19 cellular contexts compared by ENCODE assay signal in the genomic region with DNA sequence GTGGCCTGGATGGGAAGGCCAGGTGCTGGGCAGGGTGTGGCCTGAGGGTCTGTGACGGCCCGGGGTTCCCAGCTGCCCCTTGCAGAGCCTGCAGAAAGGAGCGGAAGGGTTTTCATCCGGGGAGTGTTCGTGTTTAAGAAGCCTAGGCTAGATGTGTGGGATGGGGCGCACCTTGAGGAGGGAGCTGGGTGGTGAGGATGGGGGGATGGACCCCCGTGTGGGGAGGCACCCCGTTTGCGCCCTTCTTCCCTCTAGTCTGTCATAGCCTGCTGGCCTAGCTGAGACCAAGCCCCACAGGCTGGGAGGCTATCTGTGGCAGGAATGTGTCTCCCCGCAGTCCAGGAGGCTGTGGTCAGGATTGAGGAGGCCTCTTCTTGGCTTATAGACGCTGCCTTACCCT. TPM values are rescaled to one million over a fixed set of nuclear protein-coding genes. Genes with fewer than 3 reads are reported as not detected.
DNase-seq lines count a peak whose midpoint lies in the region; ATAC-seq and TF ChIP-seq lines count a peak whose summit lies in the region.
"Had no signal": no experiment of that assay in that cellular context is flagged by ENCODE, and none has a peak within 500 bp of the region (broad histone marks: within the 10 kb centered on the region; RNA-seq: fewer than 3 reads in every experiment).

No MANE protein-coding gene starts in this region.

- no peaks in the 10 kb centered on the region for H3K27me3 Mint-ChIP-seq in activated T-cell treated with anti-CD3 and anti-CD28 coated beads, Interleukin-2, amount 50 U/mL, for 24 hours
- no peaks in the 10 kb centered on the region for H3K27me3 Mint-ChIP-seq in neural crest cell (ENCODE audit: low read depth)
- no peaks in the 10 kb centered on the region for H3K27me3 Mint-ChIP-seq in activated CD4-positive, alpha-beta memory T cell treated with anti-CD3 and anti-CD28 coated beads, Interleukin-2, amount 10 ng/mL, durations not matched to agents 7 days and 5 days
- H3K27me3 Mint-ChIP-seq: B cell; CD4-positive, CD25-positive, alpha-beta regulatory T cell had no signal

- TF ChIP-seq POLR2A in suprapubic skin (IDR thresholded peaks at IDR 0.05) = no peak

- H3K9me3 Mint-ChIP-seq in activated T-cell treated with anti-CD3 and anti-CD28 coated beads, Interleukin-2, amount 50 U/mL, for 24 hours = no peaks in the 10 kb centered on the region
- H3K9me3 Mint-ChIP-seq in neural crest cell = no peaks in the 10 kb centered on the region
- H3K9me3 Mint-ChIP-seq in activated CD4-positive, alpha-beta memory T cell treated with anti-CD3 and anti-CD28 coated beads, Interleukin-2, amount 10 ng/mL, durations not matched to agents 7 days and 5 days = no peaks in the 10 kb centered on the region
- H3K9me3 Mint-ChIP-seq: CD4-positive, CD25-positive, alpha-beta regulatory T cell; CD8-positive, alpha-beta T cell had no signal

- no peaks in the 10 kb centered on the region for H3K9me3 ChIP-seq in suprapubic skin
- H3K9me3 ChIP-seq: BLaER1, Caco-2 had no signal

- CTCF ChIA-PET in RWPE1 (lab: Yijun Ruan, JAX) = no interaction called here
- CTCF ChIA-PET in activated CD4-positive, alpha-beta memory T cell treated with anti-CD3 and anti-CD28 coated beads, Interleukin-2, amount 10 ng/mL, durations not matched to agents 7 days and 5 days (lab: Charles Lee) = no interaction called here

- intact Hi-C loops in sciatic nerve (cut with DNase I) = loop anchor here (10.0 kb wide), 1 partner anchor 88 kb away; the partner anchor contains the start of gene BRD3

- no peaks in the 10 kb centered on the region for H3K27me3 ChIP-seq in suprapubic skin
- H3K27me3 ChIP-seq: BLaER1 had no signal

- TF ChIP-seq CTCF in RWPE1 (conservative IDR thresholded peaks at IDR 0.05; ENCODE audit: low read depth) (no peak), neural crest cell (conservative IDR thresholded peaks at IDR 0.05) (no peak), suprapubic skin (IDR thresholded peaks at IDR 0.05) (no peak)

- no peaks in the 10 kb centered on the region for H3K4me1 Mint-ChIP-seq in activated T-cell treated with anti-CD3 and anti-CD28 coated beads, Interleukin-2, amount 50 U/mL, for 24 hours (ENCODE audit: low read depth)
- H3K4me1 Mint-ChIP-seq in neural crest cell = no peaks in the 10 kb centered on the region
- H3K4me1 Mint-ChIP-seq in activated CD4-positive, alpha-beta memory T cell treated with anti-CD3 and anti-CD28 coated beads, Interleukin-2, amount 10 ng/mL, durations not matched to agents 7 days and 5 days = peaks cover 1% of the 10 kb centered on the region
- H3K4me1 Mint-ChIP-seq: B cell had no signal

- H3K4me1 ChIP-seq in suprapubic skin = no peaks in the 10 kb centered on the region
- H3K4me1 ChIP-seq: Caco-2 had no signal

- H3K4me3 ChIP-seq in suprapubic skin = no peak overlapping the region
- H3K4me3 ChIP-seq: BLaER1 had no signal

- H3K4me3 Mint-ChIP-seq in activated T-cell treated with anti-CD3 and anti-CD28 coated beads, Interleukin-2, amount 50 U/mL, for 24 hours = no peak overlapping the region
- H3K4me3 Mint-ChIP-seq in neural crest cell = no peak overlapping the region
- H3K4me3 Mint-ChIP-seq in activated CD4-positive, alpha-beta memory T cell treated with anti-CD3 and anti-CD28 coated beads, Interleukin-2, amount 10 ng/mL, durations not matched to agents 7 days and 5 days = no peak overlapping the region
- H3K4me3 Mint-ChIP-seq: B cell; CD4-positive, CD25-positive, alpha-beta regulatory T cell; CD8-positive, alpha-beta T cell had no signal

- WGBS in suprapubic skin = 95% methylated on average over 9 of the region's 11 CpGs

- H3K36me3 Mint-ChIP-seq in activated T-cell treated with anti-CD3 and anti-CD28 coated beads, Interleukin-2, amount 50 U/mL, for 24 hours (ENCODE audit: low read depth) = peaks cover 98% of the 10 kb centered on the region
- H3K36me3 Mint-ChIP-seq in neural crest cell (ENCODE audit: low read depth) = peaks cover 6% of the 10 kb centered on the region
- peaks cover 45% of the 10 kb centered on the region for H3K36me3 Mint-ChIP-seq in activated CD4-positive, alpha-beta memory T cell treated with anti-CD3 and anti-CD28 coated beads, Interleukin-2, amount 10 ng/mL, durations not matched to agents 7 days and 5 days (ENCODE audit: low read depth)

- peaks cover 97% of the 10 kb centered on the region for H3K36me3 ChIP-seq in suprapubic skin

- DNase-seq in activated T-cell treated with anti-CD3 and anti-CD28 coated beads, Interleukin-2, amount 50 U/mL, for 24 hours = no peak
- no peak for DNase-seq in activated T-cell treated with anti-CD3 and anti-CD28 coated beads, Interleukin-2, amount 50 U/mL, for 1 hour
- no peak for DNase-seq in RWPE1 (ENCODE audit: low spot score)
- DNase-seq in neural crest cell (ENCODE audit: low read depth, low spot score) = no peak
- no peak for DNase-seq in sciatic nerve (ENCODE audit: low spot score)
- DNase-seq in NOMO-1 treated with dmso at 0.1 percent for 144 hours (lab: John Stamatoyannopoulos, UW; ENCODE audit: unreplicated experiment) = no peak
- DNase-seq in suprapubic skin (ENCODE audit: low spot score in 2 of 2) = no peak
- DNase-seq in activated CD4-positive, alpha-beta memory T cell treated with anti-CD3 and anti-CD28 coated beads, Interleukin-2, amount 10 ng/mL, durations not matched to agents 7 days and 5 days = no peak
- DNase-seq: Caco-2; CD4-positive, CD25-positive, alpha-beta regulatory T cell; CD8-positive, alpha-beta T cell; DMS153; DND-41; GOT3 had no signal

- H3K27ac ChIP-seq in RWPE1 (peak overlapping the region; percentile 1; the same call in 1 of the 2 replicates), suprapubic skin (no peak overlapping the region)
- H3K27ac ChIP-seq: 22Rv1, BLaER1, C4-2B had no signal

- H3K27ac Mint-ChIP-seq in activated T-cell treated with anti-CD3 and anti-CD28 coated beads, Interleukin-2, amount 50 U/mL, for 24 hours = peak overlapping the region; percentile 18
- peak overlapping the region; percentile 35 for H3K27ac Mint-ChIP-seq in neural crest cell (ENCODE audit: unreplicated experiment)
- no peak overlapping the region for H3K27ac Mint-ChIP-seq in activated CD4-positive, alpha-beta memory T cell treated with anti-CD3 and anti-CD28 coated beads, Interleukin-2, amount 10 ng/mL, durations not matched to agents 7 days and 5 days
- H3K27ac Mint-ChIP-seq: B cell; CD4-positive, CD25-positive, alpha-beta regulatory T cell; CD8-positive, alpha-beta T cell had no signal

- ATAC-seq in sciatic nerve = peak; percentile 7
- ATAC-seq: CD8-positive, alpha-beta T cell; HCT116 had no signal

- POLR2A ChIA-PET in RWPE1 (lab: Yijun Ruan, JAX; ENCODE audit: low non-redundant PET) = no interaction called here
- POLR2A ChIA-PET in activated CD4-positive, alpha-beta memory T cell treated with anti-CD3 and anti-CD28 coated beads, Interleukin-2, amount 10 ng/mL, durations not matched to agents 7 days and 5 days (lab: Charles Lee) = interaction anchor here (0.6 kb wide), 1 partner anchor 38 kb away, joined by 3 read pairs; no protein-coding TSS in a partner anchor

- TF ChIP-seq EP300 in suprapubic skin (IDR thresholded peaks at IDR 0.05) = no peak

RNA-seq across cellular contexts. Expression of gene RNU6ATAC, which starts 11.9 kb away (rescaled TPM):
- total RNA-seq in neural crest cell (71.3 and 108 TPM in 2 replicates), sciatic nerve (193 TPM), suprapubic skin (not detected)
- total RNA-seq in activated CD4-positive, alpha-beta memory T cell treated with anti-CD3 and anti-CD28 coated beads, Interleukin-2, amount 10 ng/mL, durations not matched to agents 7 days and 5 days = 10 to 100 TPM; 21.7 to 22.1 TPM

RNA-seq across cellular contexts. Expression of gene WDR5, which starts 16.6 kb away (rescaled TPM):
- 67.2 and 68.2 TPM in 2 replicates for total RNA-seq in neural crest cell
- total RNA-seq in sciatic nerve = 24.9 TPM
- 10 to 100 TPM; 21.7 to 37.8 (median 26.5) TPM for total RNA-seq in suprapubic skin
- 10 to 100 TPM; 32.1 to 32.7 TPM for total RNA-seq in activated CD4-positive, alpha-beta memory T cell treated with anti-CD3 and anti-CD28 coated beads, Interleukin-2, amount 10 ng/mL, durations not matched to agents 7 days and 5 days

Comparison
In these comparisons a context has a peak if more than half of its experiments do, and no peak if none do; other contexts are left out.
1. RNA of gene RNU6ATAC, which starts 11.9 kb away (total RNA-seq): 193 TPM in sciatic nerve (single experiment), 71.3 to 108 TPM in neural crest cell and 21.7 to 22.1 TPM in activated CD4-positive, alpha-beta memory T cell treated with anti-CD3 and anti-CD28 coated beads, Interleukin-2, amount 10 ng/mL, durations not matched to agents 7 days and 5 days; not detected in suprapubic skin; every median in the first group is over 10 times any median in the second.